ENCODE assay signal across 15 cellular contexts in the genomic region with DNA sequence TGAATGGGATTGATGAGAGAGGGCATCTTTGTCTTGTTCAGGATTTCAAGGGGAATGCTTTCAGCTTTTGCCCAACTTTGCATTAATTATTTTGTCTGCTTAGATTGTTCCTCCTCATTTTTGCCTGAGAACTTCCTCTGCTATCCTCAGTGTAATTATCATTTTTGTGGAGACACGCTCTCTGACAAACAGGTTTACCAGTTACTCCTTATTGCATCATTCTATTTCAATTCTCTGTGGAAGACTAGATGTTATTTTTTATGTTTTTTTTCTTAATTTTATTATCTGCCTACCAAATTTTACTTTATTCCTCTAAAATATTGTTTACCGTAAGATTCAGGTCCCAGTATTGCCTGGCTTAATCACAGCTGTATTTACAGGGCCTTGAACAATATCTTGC.
DNase-seq lines count a peak whose midpoint lies in the region; ATAC-seq, FAIRE-seq and TF ChIP-seq lines count a peak whose summit lies in the region.
"Had no signal": no experiment of that assay in that cellular context is flagged by ENCODE, and none has a peak within 500 bp of the region (broad histone marks: within the 10 kb centered on the region; RNA-seq: fewer than 3 reads in every experiment).

No MANE protein-coding gene starts in this region.

- no peaks in the 10 kb centered on the region for H3K9me3 ChIP-seq in HepG2 (ENCODE audit: low read length)
- H3K9me3 ChIP-seq in right lobe of liver: no peaks in the 10 kb centered on the region
- H3K9me3 ChIP-seq: BLaER1, Caco-2, HAP-1 had no signal

- DNase-seq in HepG2 (ENCODE audit: low spot score) (no peak), right lobe of liver (no peak), chondrocyte (ENCODE audit: low spot score) (no peak), mesothelial cell of epicardium (ENCODE audit: low spot score in 2 of 2, unreplicated experiment in 2 of 2) (no peak), left lobe of liver (ENCODE audit: low spot score) (no peak), NCI-H69 (lab: John Stamatoyannopoulos, UW) (no peak), H54 (ENCODE audit: insufficient read length, low spot score) (no peak)
- DNase-seq: 8988T; AML-193; Caco-2; CD8-positive, alpha-beta memory T cell; DMS53; GF-D8 had no signal

- H3K27me3 Mint-ChIP-seq in chondrocyte (ENCODE audit: low read depth): no peaks in the 10 kb centered on the region
- no peaks in the 10 kb centered on the region for H3K27me3 Mint-ChIP-seq in mesothelial cell of epicardium (ENCODE audit: low read depth)
- H3K27me3 Mint-ChIP-seq: CD8-positive, alpha-beta memory T cell had no signal

- POLR2A ChIA-PET in HepG2 (lab: Yijun Ruan, JAX): no interaction called here

- no TSS peak for BruUV-seq in HepG2 (replicated peaks; lab: Mats Ljungman, UMichigan)

- TF ChIP-seq POLR2A in HepG2 (IDR thresholded peaks at IDR 0.05; ENCODE audit: insufficient read depth in 1 of 2, low read depth in 2 of 2, low read length in 2 of 2): no peak
- TF ChIP-seq POLR2A in right lobe of liver (IDR thresholded peaks at IDR 0.05): no peak
- no peak for TF ChIP-seq POLR2A in H54 (IDR thresholded peaks at IDR 0.05; ENCODE audit: low read depth, low read length)

- H3K36me3 Mint-ChIP-seq in chondrocyte (ENCODE audit: low read depth) (peaks cover 2% of the 10 kb centered on the region), mesothelial cell of epicardium (peaks cover 11% of the 10 kb centered on the region)
- H3K36me3 Mint-ChIP-seq: CD8-positive, alpha-beta memory T cell had no signal

- no peak overlapping the region for H3K4me3 Mint-ChIP-seq in chondrocyte (ENCODE audit: unreplicated experiment)
- no peak overlapping the region for H3K4me3 Mint-ChIP-seq in mesothelial cell of epicardium
- H3K4me3 Mint-ChIP-seq: CD8-positive, alpha-beta memory T cell had no signal

- in situ Hi-C loops in HepG2 (cut with HindIII; ENCODE audit: extremely low pct_ligation_motif_present, low pct_unique_long_range_greater_than_20kb): no loop called here

- H3K4me1 Mint-ChIP-seq in chondrocyte (ENCODE audit: low read depth): peaks cover 3% of the 10 kb centered on the region
- peaks cover 10% of the 10 kb centered on the region for H3K4me1 Mint-ChIP-seq in mesothelial cell of epicardium
- H3K4me1 Mint-ChIP-seq: CD8-positive, alpha-beta memory T cell had no signal

- CTCF ChIA-PET in HepG2 (lab: Yijun Ruan, JAX; ENCODE audit: low intra/inter-chr PET ratio, low total read pairs): no interaction called here

- intact Hi-C loops in HepG2 (cut with micrococcal nuclease; ENCODE audit: unreplicated experiment) (no loop called here), right lobe of liver (cut with DNase I) (no loop called here)

- TF ChIP-seq RAD21 in HepG2 (CRISPR knock-in tag; IDR thresholded peaks at IDR 0.05): no peak

- H3K27ac ChIP-seq in HepG2 (ENCODE audit: extremely low read length, insufficient read depth, low read length): no peak overlapping the region
- no peak overlapping the region for H3K27ac ChIP-seq in right lobe of liver
- H3K27ac ChIP-seq: BLaER1 had no signal

- H3K4me2 ChIP-seq in HepG2 (ENCODE audit: low read depth, low read length): no peak overlapping the region
- H3K4me2 ChIP-seq: BLaER1 had no signal

- H3K27me3 ChIP-seq in HepG2 (ENCODE audit: control insufficient read depth in 1 of 2, insufficient read depth in 2 of 2, low read length in 2 of 2) (no peaks in the 10 kb centered on the region), right lobe of liver (no peaks in the 10 kb centered on the region)
- H3K27me3 ChIP-seq: BLaER1 had no signal

- no peaks in the 10 kb centered on the region for H4K20me1 ChIP-seq in HepG2 (ENCODE audit: insufficient read depth, low read length)
- H4K20me1 ChIP-seq: BLaER1 had no signal

- H3K79me2 ChIP-seq in HepG2 (ENCODE audit: insufficient read depth, low read length): no peaks in the 10 kb centered on the region

- H3K4me3 ChIP-seq in HepG2 (replicated peaks in 1 of 3; ENCODE audit: insufficient read depth in 1 of 3, low read depth in 2 of 3, low read length in 3 of 3): no peak overlapping the region
- H3K4me3 ChIP-seq in right lobe of liver: no peak overlapping the region
- H3K4me3 ChIP-seq: BLaER1, HAP-1 had no signal

- H3K27ac Mint-ChIP-seq in chondrocyte (ENCODE audit: unreplicated experiment) (peak overlapping the region; percentile 47), mesothelial cell of epicardium (peak overlapping the region; percentile 17)
- H3K27ac Mint-ChIP-seq: CD8-positive, alpha-beta memory T cell had no signal

- FAIRE-seq in HepG2 (lab: Jason Lieb, UNC) (no peak), H54 (lab: Jason Lieb, UNC) (no peak)

- H3K36me3 ChIP-seq in HepG2 (replicated peaks in 1 of 2; ENCODE audit: control insufficient read depth in 1 of 2, insufficient read depth in 2 of 2, low read length in 2 of 2) (no peaks in the 10 kb centered on the region), right lobe of liver (no peaks in the 10 kb centered on the region)
- H3K36me3 ChIP-seq: BLaER1, HAP-1 had no signal

- H3K4me1 ChIP-seq in HepG2 (ENCODE audit: insufficient read depth, low read length): no peaks in the 10 kb centered on the region
- no peaks in the 10 kb centered on the region for H3K4me1 ChIP-seq in right lobe of liver
- H3K4me1 ChIP-seq: BLaER1 had no signal

- 88% methylated on average over 2 of the region's 2 CpGs for WGBS in HepG2 (ENCODE audit: low lambda C conversion rate)
- 97% methylated on average over 2 of the region's 2 CpGs for WGBS in right lobe of liver (ENCODE audit: insufficient coverage, low coverage, low lambda C conversion rate, missing lambda C conversion rate)

- TF ChIP-seq EP300 in HepG2 (IDR thresholded peaks at IDR 0.05; ENCODE audit: low read depth in 2 of 2, low read length in 2 of 2): no peak
- no peak for TF ChIP-seq EP300 in HepG2 (CRISPR knock-in tag; IDR thresholded peaks at IDR 0.05; ENCODE audit: borderline replicate concordance)

- TF ChIP-seq CTCF in HepG2 (CRISPR knock-in tag; IDR thresholded peaks at IDR 0.05): no peak
- TF ChIP-seq CTCF in right lobe of liver (IDR thresholded peaks at IDR 0.05): no peak
- TF ChIP-seq CTCF in chondrocyte (IDR thresholded peaks at IDR 0.05): no peak
- no peak for TF ChIP-seq CTCF in mesothelial cell of epicardium (IDR thresholded peaks at IDR 0.05; ENCODE audit: unreplicated experiment)

- ATAC-seq in HepG2 (no peak), right lobe of liver (no peak), left lobe of liver (no peak)

- H3K9ac ChIP-seq in HepG2 (ENCODE audit: insufficient read depth, low read depth, low read length): no peak overlapping the region
- H3K9ac ChIP-seq: BLaER1 had no signal

- peaks cover 7% of the 10 kb centered on the region for H3K9me3 Mint-ChIP-seq in chondrocyte (ENCODE audit: low read depth)
- peaks cover 15% of the 10 kb centered on the region for H3K9me3 Mint-ChIP-seq in mesothelial cell of epicardium

- no peak overlapping the region for H2AFZ ChIP-seq in HepG2 (ENCODE audit: low read length)

TF ChIP-seq in HepG2, 621 proteins besides CTCF, POLR2A, EP300 and RAD21:
- TF ChIP-seq CREM (IDR thresholded peaks at IDR 0.05) (no peak), CREM (CRISPR knock-in tag; IDR thresholded peaks at IDR 0.05) (no peak), KAT7 (CRISPR knock-in tag; IDR thresholded peaks at IDR 0.05; ENCODE audit: borderline replicate concordance) (no peak), ERF (CRISPR knock-in tag; IDR thresholded peaks at IDR 0.05) (no peak), ATF7 (IDR thresholded peaks at IDR 0.05) (peak; percentile 47), ATF7 (CRISPR knock-in tag; IDR thresholded peaks at IDR 0.05) (no peak), ZNF138 (CRISPR knock-in tag; IDR thresholded peaks at IDR 0.05; ENCODE audit: low read depth) (no peak)
- TF ChIP-seq, protein P1, sequence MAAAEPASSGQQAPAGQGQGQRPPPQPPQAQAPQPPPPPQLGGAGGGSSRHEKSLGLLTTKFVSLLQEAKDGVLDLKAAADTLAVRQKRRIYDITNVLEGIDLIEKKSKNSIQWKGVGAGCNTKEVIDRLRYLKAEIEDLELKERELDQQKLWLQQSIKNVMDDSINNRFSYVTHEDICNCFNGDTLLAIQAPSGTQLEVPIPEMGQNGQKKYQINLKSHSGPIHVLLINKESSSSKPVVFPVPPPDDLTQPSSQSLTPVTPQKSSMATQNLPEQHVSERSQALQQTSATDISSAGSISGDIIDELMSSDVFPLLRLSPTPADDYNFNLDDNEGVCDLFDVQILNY (CRISPR knock-in tag; conservative IDR thresholded peaks at IDR 0.05): no peak
- TF ChIP-seq, protein P2, sequence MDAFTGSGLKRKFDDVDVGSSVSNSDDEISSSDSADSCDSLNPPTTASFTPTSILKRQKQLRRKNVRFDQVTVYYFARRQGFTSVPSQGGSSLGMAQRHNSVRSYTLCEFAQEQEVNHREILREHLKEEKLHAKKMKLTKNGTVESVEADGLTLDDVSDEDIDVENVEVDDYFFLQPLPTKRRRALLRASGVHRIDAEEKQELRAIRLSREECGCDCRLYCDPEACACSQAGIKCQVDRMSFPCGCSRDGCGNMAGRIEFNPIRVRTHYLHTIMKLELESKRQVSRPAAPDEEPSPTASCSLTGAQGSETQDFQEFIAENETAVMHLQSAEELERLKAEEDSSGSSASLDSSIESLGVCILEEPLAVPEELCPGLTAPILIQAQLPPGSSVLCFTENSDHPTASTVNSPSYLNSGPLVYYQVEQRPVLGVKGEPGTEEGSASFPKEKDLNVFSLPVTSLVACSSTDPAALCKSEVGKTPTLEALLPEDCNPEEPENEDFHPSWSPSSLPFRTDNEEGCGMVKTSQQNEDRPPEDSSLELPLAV (CRISPR knock-in tag; conservative IDR thresholded peaks at IDR 0.05; ENCODE audit: low read depth): no peak
TF ChIP-seq in HepG2: peak in this region for 1.
